Comparison of ENCODE assay signal across 8 cellular contexts in genomic region chr17:78214016-78214705, GRCh38. TPM values are rescaled to one million over a fixed set of nuclear protein-coding genes. Genes with fewer than 3 reads are reported as not detected.
DNase-seq lines count a peak whose midpoint lies in the region; ATAC-seq, FAIRE-seq and TF ChIP-seq lines count a peak whose summit lies in the region.

Gene BIRC5, plus strand, starts transcription at chr17:78214253. Its CDS starts 64 bp downstream, at chr17:78214317.

- H3K4me1 Mint-ChIP-seq in T-helper 1 cell treated with Interleukin-12 subunit alpha and Interleukin-12 subunit beta and Interleukin-4 antibody, amounts not matched to agents 30 μg/mL and 1 μg/mL, for 36 hours (ENCODE audit: low read depth) = peaks cover 15% of the 10 kb centered on the region

- peak; percentile 75 for ATAC-seq in HG02852 (IDR thresholded peaks at IDR 0.05; ENCODE audit: unreplicated experiment)

- DNase-seq in GM10248 (ENCODE audit: extremely low spot score) (peak; percentile 99), NCI-H187 treated with DMSO at 0.1 percent for 48 hours (lab: John Stamatoyannopoulos, UW) (peak; percentile 73), amniotic epithelial cell (ENCODE audit: low read depth) (peak; percentile 67), right atrium auricular region (ENCODE audit: low spot score) (peak; percentile 76), pulmonary artery endothelial cell (ENCODE audit: low read depth, low spot score) (peak; percentile 39), urothelium cell line (ENCODE audit: low spot score) (peak; percentile 99)

- H3K27me3 Mint-ChIP-seq in T-helper 1 cell treated with Interleukin-12 subunit alpha and Interleukin-12 subunit beta and Interleukin-4 antibody, amounts not matched to agents 30 μg/mL and 1 μg/mL, for 36 hours (ENCODE audit: low read depth) = no peaks in the 10 kb centered on the region

- H3K27me3 ChIP-seq in right atrium auricular region = no peaks in the 10 kb centered on the region

- peak within 1 kb of the TSS in 1 of 2 donors; percentile 53 for H3K4me3 ChIP-seq in right atrium auricular region

- peaks cover 16% of the 10 kb centered on the region for H3K36me3 Mint-ChIP-seq in T-helper 1 cell treated with Interleukin-12 subunit alpha and Interleukin-12 subunit beta and Interleukin-4 antibody, amounts not matched to agents 30 μg/mL and 1 μg/mL, for 36 hours (ENCODE audit: low read depth)

- POLR2A ChIA-PET in GM10248 (lab: Yijun Ruan, JAX) = no interaction called here

- no peaks in the 10 kb centered on the region for H3K9me3 ChIP-seq in right atrium auricular region

- no peak for FAIRE-seq in urothelium cell line (lab: Jason Lieb, UNC)

- peak within 1 kb of the TSS; percentile 92 for H3K27ac Mint-ChIP-seq in T-helper 1 cell treated with Interleukin-12 subunit alpha and Interleukin-12 subunit beta and Interleukin-4 antibody, amounts not matched to agents 30 μg/mL and 1 μg/mL, for 36 hours

- no peak within 1 kb of the TSS for H3K27ac ChIP-seq in right atrium auricular region

- CTCF ChIA-PET in GM10248 (lab: Yijun Ruan, JAX) = interaction anchor here (1.5 kb wide), 1 partner anchor 12 kb away, joined by 5 read pairs; no protein-coding TSS in a partner anchor

- H3K9me3 Mint-ChIP-seq in T-helper 1 cell treated with Interleukin-12 subunit alpha and Interleukin-12 subunit beta and Interleukin-4 antibody, amounts not matched to agents 30 μg/mL and 1 μg/mL, for 36 hours = no peaks in the 10 kb centered on the region

- no peaks in the 10 kb centered on the region for H3K36me3 ChIP-seq in right atrium auricular region

- TF ChIP-seq CTCF in GM10248 (IDR thresholded peaks at IDR 0.05; ENCODE audit: control extremely low read depth, extremely low read depth, low read depth, missing control alignments) (no peak), right atrium auricular region (IDR thresholded peaks at IDR 0.05) (no peak)

- peak within 1 kb of the TSS; percentile 94 for H3K4me3 Mint-ChIP-seq in T-helper 1 cell treated with Interleukin-12 subunit alpha and Interleukin-12 subunit beta and Interleukin-4 antibody, amounts not matched to agents 30 μg/mL and 1 μg/mL, for 36 hours

- peaks cover 0 to 10% of the 10 kb centered on the region in 2 donors for H3K4me1 ChIP-seq in right atrium auricular region

RNA-seq across cellular contexts. Expression of gene BIRC5, which starts in this region (rescaled TPM):
- total RNA-seq in right atrium auricular region (1 to 10 TPM in 1 of 2 donors, not detected in 1; 3.7 TPM), pulmonary artery endothelial cell (61.7 and 109 TPM in 2 replicates)

Comparison
In these comparisons a context has a peak if more than half of its experiments do, and no peak if none do; other contexts are left out.
1. RNA of gene BIRC5 (total RNA-seq): 61.7 to 109 TPM in pulmonary artery endothelial cell; 3.7 TPM in right atrium auricular region; every median in the first group is over 10 times any median in the second.
2. DNase-seq: peak in every context shown above with its lines; median percentile 99 in GM10248; 99 in urothelium cell line; 76 in right atrium auricular region; 73 in NCI-H187 treated with DMSO at 0.1 percent for 48 hours; 67 in amniotic epithelial cell; 39 in pulmonary artery endothelial cell.